22 cellular contexts compared by ENCODE assay signal in genomic region chr16:58773870-58774269, GRCh38. TPM values are rescaled to one million over a fixed set of nuclear protein-coding genes. Genes with fewer than 3 reads are reported as not detected.
A peak's percentile ranks its signal among the peaks of the same experiment; 100 is the strongest.
DNase-seq lines count a peak whose midpoint lies in the region; ATAC-seq, FAIRE-seq and TF ChIP-seq lines count a peak whose summit lies in the region.
"Had no signal": no experiment of that assay in that cellular context is flagged by ENCODE, and none has a peak within 500 bp of the region (broad histone marks: within the 10 kb centered on the region; RNA-seq: fewer than 3 reads in every experiment).

No MANE protein-coding gene starts in this region.

- FAIRE-seq in A549 (lab: Jason Lieb, UNC): no peak
- FAIRE-seq: D721Med, G401.6, GM12878, GM12892, GM18507 had no signal

- intact Hi-C loops in cardiac septum (cut with DNase I): no loop called here

- H3K36me3 ChIP-seq in liver (ENCODE audit: control insufficient read depth in 4 of 4, insufficient read depth in 3 of 4, low read depth in 1 of 4, low read length in 3 of 4): no peaks in the 10 kb centered on the region
- H3K36me3 ChIP-seq: BE2C, BLaER1 had no signal

- H3K9ac ChIP-seq in liver (ENCODE audit: low read depth in 1 of 2, low read length in 2 of 2): no peak overlapping the region
- H3K9ac ChIP-seq: BLaER1 had no signal

- ATAC-seq in A549: no peak
- peak; percentile 49 for ATAC-seq in left lobe of liver
- ATAC-seq in GM19397 (IDR thresholded peaks at IDR 0.05; ENCODE audit: unreplicated experiment): no peak
- ATAC-seq: CD8-positive, alpha-beta T cell; GM12878 had no signal

- H3K4me2 ChIP-seq in A549: 0 out of 3 replicates have a peak overlapping the region, but pooled peaks have one; percentile 1
- H3K4me2 ChIP-seq: BLaER1 had no signal

- H3K4me3 ChIP-seq in A549: no peak overlapping the region
- no peak overlapping the region for H3K4me3 ChIP-seq in liver (ENCODE audit: low read depth in 1 of 3, low read length in 3 of 3)
- H3K4me3 ChIP-seq: BLaER1, GM12878 had no signal

- no peak for DNase-seq in A549 (ENCODE audit: low read depth in 1 of 2, low spot score in 1 of 2)
- no peak for DNase-seq in left lobe of liver (ENCODE audit: low spot score)
- no peak for DNase-seq in GM03348 (ENCODE audit: low spot score)
- no peak for DNase-seq in cardiac septum (ENCODE audit: low spot score)
- DNase-seq: ACHN; BE2C; C1 segment of cervical spinal cord; Caco-2; Calu3; CD4-positive, alpha-beta T cell; CD8-positive, alpha-beta T cell; DMS79 treated with DMSO at 0.1 percent for 48 hours; GF-D8 had no signal

- H3K27ac ChIP-seq in A549 (no peak overlapping the region), liver (ENCODE audit: low read depth in 1 of 2, low read length in 2 of 2) (no peak overlapping the region)
- H3K27ac ChIP-seq: 22Rv1, BLaER1 had no signal

- CTCF ChIA-PET in A549 (lab: Yijun Ruan, JAX): interaction anchor here (1.0 kb wide), 1 partner anchor 17 kb away, joined by 3 read pairs; no protein-coding TSS in a partner anchor

- H3K4me1 ChIP-seq in A549: peaks cover 6% of the 10 kb centered on the region; the same call in 1 of the 3 replicates
- peaks cover 4 to 19% (median 7%) of the 10 kb centered on the region in 4 donors for H3K4me1 ChIP-seq in liver (ENCODE audit: control insufficient read depth in 4 of 4, insufficient read depth in 4 of 4, low read length in 3 of 4)
- H3K4me1 ChIP-seq: BE2C, Caco-2 had no signal

- TF ChIP-seq POLR2A in A549 (IDR thresholded peaks at IDR 0.05; ENCODE audit: low read length): no peak

- no peak for TF ChIP-seq EP300 in A549 (IDR thresholded peaks at IDR 0.05)

- POLR2A ChIA-PET in A549 (lab: Yijun Ruan, JAX): no interaction called here

- H3K9me3 ChIP-seq in A549 (no peaks in the 10 kb centered on the region), liver (ENCODE audit: control insufficient read depth in 4 of 4, low read length in 3 of 4) (no peaks in the 10 kb centered on the region)
- H3K9me3 ChIP-seq: BE2C, BLaER1, Caco-2 had no signal

- TF ChIP-seq RAD21 in A549 (conservative IDR thresholded peaks at IDR 0.05 in 1 of 2, IDR thresholded peaks at IDR 0.05 in 1 of 2) (no peak), liver (IDR thresholded peaks at IDR 0.05) (no peak)

- TF ChIP-seq CTCF in A549 (IDR thresholded peaks at IDR 0.05) (no peak), liver (IDR thresholded peaks at IDR 0.05; ENCODE audit: low read depth, low read length, missing input control) (no peak)

- no peaks in the 10 kb centered on the region for H3K27me3 ChIP-seq in liver (ENCODE audit: control insufficient read depth in 4 of 4, insufficient read depth in 4 of 4, low read length in 3 of 4)
- H3K27me3 ChIP-seq: BE2C, BLaER1 had no signal

TF ChIP-seq in A549, 52 proteins besides CTCF, POLR2A, EP300 and RAD21:
- no peak for TF ChIP-seq RFX5 (IDR thresholded peaks at IDR 0.05)
- TF ChIP-seq PBX3 (IDR thresholded peaks at IDR 0.05): no peak
TF ChIP-seq in A549: peak in this region for 0.

TF ChIP-seq in liver, 16 proteins besides CTCF, POLR2A, EP300 and RAD21:
- TF ChIP-seq SP1 (IDR thresholded peaks at IDR 0.05): peak; percentile 24
- TF ChIP-seq FOXA2 (IDR thresholded peaks at IDR 0.05): peak; percentile 44
- TF ChIP-seq HNF4A (conservative IDR thresholded peaks at IDR 0.05): peak; percentile 36 to 46
- peak; percentile 15 to 27 for TF ChIP-seq RXRA (IDR thresholded peaks at IDR 0.05)
- no peak for TF ChIP-seq YY1 (IDR thresholded peaks at IDR 0.05)

RNA-seq across cellular contexts. Expression of gene GOT2, which starts 39.8 kb away (rescaled TPM):
- polyA plus RNA-seq in A549 (2011; rRNA removed) (134 and 145 TPM in 2 replicates), A549 (2017; fragmentation: RNase III; extraction: RNeasy Plus Mini Kit Qiagen cat#74134 plus additional on column Dnase treatment) (162 to 171 TPM (median 168 TPM) in 3 replicates), liver (100 to 1,000 TPM; 161 to 216 TPM)
- 86.6 and 107 TPM in 2 replicates for polyA plus RNA-seq in A549 (2012; cell fraction: cytosol; rRNA removed)
- 88.4 and 115 TPM in 2 replicates for polyA plus RNA-seq in A549 (2012; cell fraction: nucleus; rRNA removed)
- polyA minus RNA-seq in A549 (2011; rRNA and poly(A)+ RNA removed): 108 and 133 TPM in 2 replicates
- total RNA-seq in left lobe of liver (187 TPM), liver (100 to 1,000 TPM in 1 of 2 donors, 10 to 100 TPM in 1; 80.2 to 111 TPM), cardiac septum (429 TPM)
